26 cellular contexts compared by ENCODE assay signal in the genomic region with DNA sequence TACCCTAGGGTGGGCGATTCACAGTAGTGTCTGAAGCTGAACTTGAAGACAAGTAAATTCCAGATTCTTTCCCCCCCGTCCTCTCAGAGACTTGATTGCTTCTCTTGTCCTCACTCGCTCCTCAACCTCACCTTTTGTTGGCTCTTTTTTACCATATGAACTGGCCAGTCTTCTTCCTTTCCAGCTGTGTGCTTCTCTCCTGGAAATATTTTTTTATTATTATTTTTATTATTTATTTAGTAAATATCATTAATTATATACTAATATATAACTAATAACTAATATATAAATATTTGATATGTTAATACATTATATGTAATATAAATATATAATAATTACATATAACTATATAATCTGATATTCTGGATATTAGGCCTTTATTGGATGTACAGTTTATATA.
"Had no signal": no experiment of that assay in that cellular context is flagged by ENCODE, and none has a peak within 500 bp of the region (broad histone marks: within the 10 kb centered on the region; RNA-seq: fewer than 3 reads in every experiment).

No MANE protein-coding gene starts in this region.

- H3K36me3 ChIP-seq: esophagus muscularis mucosa, lower lobe of right lung, pancreas, spleen, tibial nerve, upper lobe of right lung had no signal

- DNase-seq: effector memory CD8-positive, alpha-beta T cell; head of caudate nucleus; hypothalamus; islet precursor cell; lower lobe of right lung; midbrain; naive B cell; occipital lobe; pancreas; spleen; stimulated activated CD4-positive, alpha-beta T cell treated with anti-CD3 and anti-CD28 coated beads, Interleukin-15, amount 100 ng/mL, for 24 hours; stimulated activated CD4-positive, alpha-beta T cell treated with anti-CD3 and anti-CD28 coated beads, Interleukin-1b, Interleukin-23, amount 100 ng/mL, for 48 hours; stimulated activated CD4-positive, alpha-beta T cell treated with anti-CD3 and anti-CD28 coated beads, Interleukin-4, amount 100 ng/mL, for 24 hours; upper lobe of right lung had no signal

- H3K27me3 ChIP-seq: esophagus muscularis mucosa, pancreas, spleen, tibial nerve, upper lobe of right lung had no signal

- H3K9me3 ChIP-seq: esophagus muscularis mucosa, lower lobe of right lung, pancreas, tibial nerve, upper lobe of right lung had no signal

- H3K4me1 ChIP-seq: pancreas, upper lobe of right lung had no signal

- H3K4me3 Mint-ChIP-seq: central memory CD8-positive, alpha-beta T cell; dendritic cell treated with granulocyte-macrophage colony-stimulating factor and Interleukin-4, amounts not matched to agents 40 ng/mL and 50 ng/mL, for 4 days; effector memory CD8-positive, alpha-beta T cell; memory B cell; nephron; stimulated activated memory B cell treated with anti-CD40 and anti-IgM and Interleukin-4, amounts not matched to agents 10 μg/mL and 1 μg/mL and 100 μg/mL, for 72 hours; stimulated activated naive CD8-positive, alpha-beta T cell treated with anti-CD3 and anti-CD28 coated beads, Interleukin-15, Interleukin-2, amounts not matched to agents 100 ng/mL and 50 ng/mL, for 24 hours had no signal

- H3K4me1 Mint-ChIP-seq: central memory CD8-positive, alpha-beta T cell had no signal

- H3K36me3 Mint-ChIP-seq: memory B cell; stimulated activated memory B cell treated with anti-CD40 and anti-IgM and Interleukin-4, amounts not matched to agents 10 μg/mL and 1 μg/mL and 100 μg/mL, for 72 hours had no signal

- H3K27ac ChIP-seq: epithelial cell of prostate, lower lobe of right lung, pancreas, upper lobe of right lung had no signal

- ATAC-seq: effector memory CD8-positive, alpha-beta T cell; left lobe of liver; lower lobe of right lung; pancreas; sciatic nerve; upper lobe of right lung had no signal

- H3K27me3 Mint-ChIP-seq: central memory CD8-positive, alpha-beta T cell; dendritic cell treated with granulocyte-macrophage colony-stimulating factor and Interleukin-4, amounts not matched to agents 40 ng/mL and 50 ng/mL, for 4 days; effector memory CD8-positive, alpha-beta T cell; memory B cell; naive B cell; stimulated activated memory B cell treated with anti-CD40 and anti-IgM and Interleukin-4, amounts not matched to agents 10 μg/mL and 1 μg/mL and 100 μg/mL, for 72 hours; stimulated activated naive CD8-positive, alpha-beta T cell treated with anti-CD3 and anti-CD28 coated beads, Interleukin-15, Interleukin-2, amounts not matched to agents 100 ng/mL and 50 ng/mL, for 24 hours had no signal

- H3K27ac Mint-ChIP-seq: dendritic cell treated with granulocyte-macrophage colony-stimulating factor and Interleukin-4, amounts not matched to agents 40 ng/mL and 50 ng/mL, for 4 days; effector memory CD8-positive, alpha-beta T cell; memory B cell; nephron; progenitor cell of endocrine pancreas; stimulated activated memory B cell treated with anti-CD40 and anti-IgM and Interleukin-4, amounts not matched to agents 10 μg/mL and 1 μg/mL and 100 μg/mL, for 72 hours; stimulated activated naive CD8-positive, alpha-beta T cell treated with anti-CD3 and anti-CD28 coated beads, Interleukin-15, Interleukin-2, amounts not matched to agents 100 ng/mL and 50 ng/mL, for 24 hours had no signal

- H3K4me3 ChIP-seq: esophagus muscularis mucosa, lower lobe of right lung, pancreas, spleen, tibial nerve, upper lobe of right lung had no signal
